In the genomic region with DNA sequence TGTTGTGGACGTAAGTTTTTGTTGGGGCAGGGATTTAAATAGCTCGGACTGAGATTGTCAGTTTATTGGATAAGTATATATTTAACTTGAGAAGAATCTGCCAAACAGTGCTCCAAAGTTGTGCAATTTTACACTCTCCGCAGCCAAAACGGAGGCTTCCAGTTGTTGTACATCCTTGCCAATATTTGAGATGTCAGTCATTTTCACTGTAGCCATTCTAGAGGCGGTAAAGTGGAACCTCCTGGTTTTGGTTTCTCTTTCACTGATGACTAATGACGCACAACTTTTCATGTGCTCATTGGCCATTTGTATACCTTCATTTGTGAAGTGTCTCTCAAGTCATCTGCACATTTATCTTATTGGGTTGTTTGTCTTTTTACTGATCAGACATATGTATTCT, we compare ENCODE assay signal across 8 cellular contexts. TPM values are rescaled to one million over a fixed set of nuclear protein-coding genes. Genes with fewer than 3 reads are reported as not detected.
DNase-seq lines count a peak whose midpoint lies in the region; ATAC-seq and TF ChIP-seq lines count a peak whose summit lies in the region.
"Not testable (repeated sequence)": the region's sequence is repeated elsewhere in the genome, so short reads cannot be mapped to it uniquely, and the experiment has no call there.

No MANE protein-coding gene starts in this region.

- H3K27ac ChIP-seq in coronary artery: peak overlapping the region in 1 of 2 donors; percentile 35
- H3K27ac ChIP-seq in stomach: peak overlapping the region in 1 of 5 donors; percentile 32

- peaks cover 0 to 10% (median 6%) of the 10 kb centered on the region in 4 donors for H3K4me1 ChIP-seq in stomach

- peak; percentile 6 for DNase-seq in GDM1 (lab: John Stamatoyannopoulos, UW)
- peak; percentile 22 for DNase-seq in GM20000 (ENCODE audit: low spot score)
- DNase-seq in NCI-H2029 (lab: John Stamatoyannopoulos, UW): peak; percentile 63
- DNase-seq in activated CD4-positive, alpha-beta T cell treated with anti-CD3 and anti-CD28 coated beads for 4 hours: peak; percentile 4 to 24
- not testable (repeated sequence) for DNase-seq in coronary artery (ENCODE audit: low spot score)
- DNase-seq in left kidney (ENCODE audit: low read depth, low spot score): peak; percentile 17
- DNase-seq in stomach: peak; percentile 27

- ATAC-seq in HG03097 (IDR thresholded peaks at IDR 0.05; ENCODE audit: low FRiP score, unreplicated experiment): peak; percentile 49

- peak overlapping the region; percentile 52 for H3K4me3 ChIP-seq in coronary artery
- peak overlapping the region in 1 of 4 donors; percentile 6 for H3K4me3 ChIP-seq in stomach

- not testable (repeated sequence) for H3K36me3 ChIP-seq in stomach

- H3K27me3 ChIP-seq in stomach: not testable (repeated sequence)

- TF ChIP-seq CTCF in GM20000 (IDR thresholded peaks at IDR 0.05; ENCODE audit: extremely low read depth, missing control alignments); coronary artery (IDR thresholded peaks at IDR 0.05); stomach (IDR thresholded peaks at IDR 0.05): not testable (repeated sequence)

- TF ChIP-seq POLR2A in stomach (IDR thresholded peaks at IDR 0.05): not testable (repeated sequence)

- not testable (repeated sequence) for H3K9me3 ChIP-seq in stomach

- intact Hi-C loops in stomach (cut with DNase I; ENCODE audit: low total_unique reads): not testable (repeated sequence)

- not testable (repeated sequence) for TF ChIP-seq EP300 in stomach (IDR thresholded peaks at IDR 0.05)

- 54 to 64% (median 59%) methylated on average over 6 of the region's 6 CpGs for WGBS in stomach, 5 donors

RNA-seq across cellular contexts. Expression of a gene that starts 24.3 kb away (rescaled TPM):
- 1 to 10 TPM in 2 of 5 donors, under 1 TPM in 2, not detected in 1; 0.45 to 7.0 (median 1.2) TPM for total RNA-seq in stomach
- polyA plus RNA-seq in stomach: 1 to 10 TPM in 2 of 3 donors, under 1 TPM in 1; 0.92 to 3.8 (median 1.3) TPM
